Comparison of ENCODE assay signal across 1 cellular context in genomic region chr22:30396871-30397655, GRCh38.
TF ChIP-seq lines count a peak whose summit lies in the region.

Gene SEC14L2, plus strand, starts transcription at chr22:30397018. Its CDS starts 99 bp downstream, at chr22:30397117.

TF ChIP-seq in H1, 55 proteins besides CTCF, POLR2A, EP300 and RAD21 (continued from another document):
- TF ChIP-seq CHD7 (IDR thresholded peaks at IDR 0.05; ENCODE audit: insufficient replicate concordance, low read length) (no peak), GTF2F1 (IDR thresholded peaks at IDR 0.05; ENCODE audit: borderline replicate concordance, low read depth, low read length) (no peak), KDM1A (IDR thresholded peaks at IDR 0.05; ENCODE audit: borderline replicate concordance, low read length) (no peak), PHF8 (conservative IDR thresholded peaks at IDR 0.05; ENCODE audit: low read depth, low read length) (0 out of 2 replicates have a peak, but pooled peaks have one; percentile 45), RBBP5 (IDR thresholded peaks at IDR 0.05; ENCODE audit: borderline replicate concordance, low read depth, low read length) (no peak), CBX8 (IDR thresholded peaks at IDR 0.05; ENCODE audit: borderline replicate concordance, low read depth, low read length) (no peak), RFX5 (IDR thresholded peaks at IDR 0.05; ENCODE audit: borderline replicate concordance, low read depth, low read length) (no peak), FOSL1 (IDR thresholded peaks at IDR 0.05; ENCODE audit: insufficient read depth, low read depth, low read length) (no peak), JUND (IDR thresholded peaks at IDR 0.05; ENCODE audit: low read length) (no peak), KDM4A (IDR thresholded peaks at IDR 0.05; ENCODE audit: low read depth, low read length, severe bottlenecking) (peak; percentile 66), CHD2 (IDR thresholded peaks at IDR 0.05; ENCODE audit: low read length) (peak; percentile 26; the same call in 1 of the 2 replicates), TEAD4 (IDR thresholded peaks at IDR 0.05; ENCODE audit: low read depth, low read length) (no peak), SIX5 (IDR thresholded peaks at IDR 0.05; ENCODE audit: low read depth, low read length) (no peak), E2F6 (IDR thresholded peaks at IDR 0.05) (0 out of 2 replicates have a peak, but pooled peaks have one; percentile 15), TAF1 (IDR thresholded peaks at IDR 0.05; ENCODE audit: low read depth, low read length) (peak; percentile 67; the same call in 1 of the 2 replicates), SIRT6 (IDR thresholded peaks at IDR 0.05; ENCODE audit: low read length) (no peak), ATF3 (IDR thresholded peaks at IDR 0.05; ENCODE audit: insufficient read depth, low read depth, low read length) (no peak), POU5F1 (IDR thresholded peaks at IDR 0.05; ENCODE audit: low read depth, low read length) (no peak), POLR2AphosphoS5 (IDR thresholded peaks at IDR 0.05; ENCODE audit: low read depth, low read length) (no peak), RNF2 (IDR thresholded peaks at IDR 0.05; ENCODE audit: borderline replicate concordance, low read depth, low read length, missing control alignments, poor library complexity, severe bottlenecking) (no peak), TBP (IDR thresholded peaks at IDR 0.05; ENCODE audit: low read depth, low read length) (peak; percentile 56), SP2 (IDR thresholded peaks at IDR 0.05; ENCODE audit: low read length) (no peak)
